In the genomic region with DNA sequence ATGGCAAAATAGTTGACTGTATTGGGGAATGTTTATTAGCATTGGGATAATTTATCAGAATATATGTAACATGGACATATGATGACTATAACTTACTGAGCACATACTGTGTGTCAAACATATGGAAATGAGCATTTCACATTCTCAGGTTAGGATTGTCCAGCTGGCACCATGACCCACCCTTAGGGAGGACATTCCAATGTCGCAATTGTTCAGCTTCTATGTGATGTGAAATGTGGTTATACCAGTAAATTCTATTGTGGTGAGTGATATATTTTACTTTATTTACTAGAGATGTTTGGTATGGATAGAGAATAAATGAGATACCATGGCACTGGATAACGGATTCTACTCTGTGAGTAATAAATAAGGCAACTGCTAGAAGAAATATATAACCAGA, we compare ENCODE assay signal across 37 cellular contexts. TPM values are rescaled to one million over a fixed set of nuclear protein-coding genes. Genes with fewer than 3 reads are reported as not detected.
"Had no signal": no experiment of that assay in that cellular context is flagged by ENCODE, and none has a peak within 500 bp of the region (broad histone marks: within the 10 kb centered on the region; RNA-seq: fewer than 3 reads in every experiment).

No MANE protein-coding gene starts in this region.

- H3K4me2 ChIP-seq: neural progenitor cell, smooth muscle cell had no signal

- H3K4me1 Mint-ChIP-seq: naive thymus-derived CD4-positive, alpha-beta T cell; natural killer cell; nephron; neural progenitor cell; stimulated activated memory B cell treated with anti-CD40 and anti-IgM and Interleukin-4, amounts not matched to agents 10 μg/mL and 1 μg/mL and 100 μg/mL, for 72 hours; stimulated activated naive CD8-positive, alpha-beta T cell treated with anti-CD3 and anti-CD28 coated beads, Interleukin-15, amount 100 ng/mL, for 72 hours had no signal

- DNase-seq: naive thymus-derived CD4-positive, alpha-beta T cell; natural killer cell; occipital lobe; ovary; posterior cingulate gyrus; psoas muscle; right cardiac atrium; right lobe of liver; sigmoid colon; spleen; stimulated activated CD4-positive, alpha-beta T cell treated with anti-CD3 and anti-CD28 coated beads, Interleukin-12 subunit alpha, Interleukin-12 subunit beta, amount 100 ng/mL, for 4 hours; stimulated activated CD4-positive, alpha-beta T cell treated with anti-CD3 and anti-CD28 coated beads, Interleukin-1b, Interleukin-23, amount 100 ng/mL, for 48 hours; stimulated activated CD4-positive, alpha-beta T cell treated with anti-CD3 and anti-CD28 coated beads, Interleukin-4, amount 100 ng/mL, for 1 hour; stimulated activated CD4-positive, alpha-beta T cell treated with anti-CD3 and anti-CD28 coated beads, Interleukin-4, amount 100 ng/mL, for 4 hours; stimulated activated CD8-positive, alpha-beta memory T cell treated with anti-CD3 and anti-CD28 coated beads, Interleukin-4, amount 100 ng/mL, for 48 hours; stimulated activated naive CD4-positive, alpha-beta T cell; stimulated activated naive CD8-positive, alpha-beta T cell treated with anti-CD3 and anti-CD28 coated beads, Interleukin-15, amount 100 ng/mL, for 72 hours; stimulated activated naive CD8-positive, alpha-beta T cell treated with anti-CD3 and anti-CD28 coated beads, Interleukin-15, Interleukin-2, amounts not matched to agents 100 U/mL and 50 U/mL, for 24 hours; thyroid gland; upper lobe of right lung had no signal

- H3K27me3 Mint-ChIP-seq: progenitor cell of endocrine pancreas; stimulated activated memory B cell treated with anti-CD40 and anti-IgM and Interleukin-4, amounts not matched to agents 10 μg/mL and 1 μg/mL and 100 μg/mL, for 72 hours; stimulated activated naive CD8-positive, alpha-beta T cell treated with anti-CD3 and anti-CD28 coated beads, Interleukin-15, amount 100 ng/mL, for 72 hours; type B pancreatic cell had no signal

- H3K9ac ChIP-seq: neural progenitor cell, parathyroid adenoma had no signal

- H3K36me3 Mint-ChIP-seq: naive thymus-derived CD4-positive, alpha-beta T cell; natural killer cell; neural progenitor cell; stimulated activated memory B cell treated with anti-CD40 and anti-IgM and Interleukin-4, amounts not matched to agents 10 μg/mL and 1 μg/mL and 100 μg/mL, for 72 hours; type B pancreatic cell had no signal

- H3K27me3 ChIP-seq: neural progenitor cell, ovary, right lobe of liver, sigmoid colon, spleen, thyroid gland, tibial nerve, upper lobe of right lung, vagina had no signal

- H3K4me1 ChIP-seq: neural progenitor cell, parathyroid adenoma, psoas muscle, right lobe of liver, sigmoid colon, spleen, thyroid gland, tibial nerve, upper lobe of right lung, vagina had no signal

- H3K4me3 Mint-ChIP-seq: naive thymus-derived CD4-positive, alpha-beta T cell; natural killer cell; nephron; neural progenitor cell; stimulated activated memory B cell treated with anti-CD40 and anti-IgM and Interleukin-4, amounts not matched to agents 10 μg/mL and 1 μg/mL and 100 μg/mL, for 72 hours; stimulated activated naive CD8-positive, alpha-beta T cell treated with anti-CD3 and anti-CD28 coated beads, Interleukin-15, amount 100 ng/mL, for 72 hours; type B pancreatic cell had no signal

- H3K27ac Mint-ChIP-seq: naive thymus-derived CD4-positive, alpha-beta T cell; natural killer cell; nephron; neural progenitor cell; progenitor cell of endocrine pancreas; stimulated activated memory B cell treated with anti-CD40 and anti-IgM and Interleukin-4, amounts not matched to agents 10 μg/mL and 1 μg/mL and 100 μg/mL, for 72 hours; stimulated activated naive CD8-positive, alpha-beta T cell treated with anti-CD3 and anti-CD28 coated beads, Interleukin-15, amount 100 ng/mL, for 72 hours; type B pancreatic cell had no signal

- H3K36me3 ChIP-seq: ovary, right lobe of liver, sigmoid colon, spleen, thoracic aorta, thyroid gland, tibial nerve, upper lobe of right lung, vagina had no signal

- H3K9me3 ChIP-seq: ovary, psoas muscle, right lobe of liver, thoracic aorta, thyroid gland, upper lobe of right lung, vagina had no signal

- H3K79me2 ChIP-seq: parathyroid adenoma had no signal

- H3K27ac ChIP-seq: neural progenitor cell, ovary, parathyroid adenoma, psoas muscle, right lobe of liver, sigmoid colon, skin epidermis, spleen, thoracic aorta, thyroid gland, tibial nerve, upper lobe of right lung, vagina had no signal

- H3K4me3 ChIP-seq: neural progenitor cell, ovary, psoas muscle, right lobe of liver, sigmoid colon, skin epidermis, smooth muscle cell, spleen, thoracic aorta, thyroid gland, tibial nerve, upper lobe of right lung, vagina had no signal

- H2AFZ ChIP-seq: neural progenitor cell, parathyroid adenoma had no signal

RNA-seq across cellular contexts. Expression of a gene that starts 50.4 kb away (rescaled TPM):
- total RNA-seq: naive thymus-derived CD4-positive, alpha-beta T cell; natural killer cell; occipital lobe; osteoblast; ovary; progenitor cell of endocrine pancreas; psoas muscle; renal cortical epithelial cell; right cardiac atrium; right lobe of liver; sigmoid colon; smooth muscle cell; spleen; subcutaneous adipose tissue; temporal lobe; thoracic aorta; thyroid gland; tibial nerve; upper lobe of right lung; urinary bladder; vagina had no signal
- polyA plus RNA-seq: naive thymus-derived CD4-positive, alpha-beta T cell; neural cell; ovary; psoas muscle; right cardiac atrium; sigmoid colon; smooth muscle cell; spleen; urinary bladder had no signal
